In the genomic region with DNA sequence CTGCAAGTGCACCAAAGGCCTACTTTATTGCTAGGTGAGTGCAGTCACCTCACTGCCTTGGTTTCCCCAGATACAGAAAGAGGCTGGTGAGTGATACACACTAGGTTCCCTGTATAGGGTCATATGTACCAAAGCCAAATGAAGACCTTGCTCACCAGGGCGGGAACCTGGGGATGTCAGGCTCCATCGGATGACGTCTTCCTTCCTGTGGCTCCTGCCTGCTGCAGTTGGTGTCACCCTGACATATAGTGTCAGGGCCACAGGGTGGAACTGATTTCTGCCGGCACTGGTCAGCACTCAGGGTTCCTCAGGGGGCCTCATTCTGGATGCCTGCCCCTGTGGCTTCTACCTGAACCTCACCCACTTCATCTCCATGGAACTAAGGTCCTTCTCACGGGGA, we compare ENCODE assay signal across 14 cellular contexts.
"Had no signal": no experiment of that assay in that cellular context is flagged by ENCODE, and none has a peak within 500 bp of the region (broad histone marks: within the 10 kb centered on the region; RNA-seq: fewer than 3 reads in every experiment).

No MANE protein-coding gene starts in this region.

- H3K27me3 Mint-ChIP-seq: activated B cell treated with CpG ODN at 0.5 μM for 24 hours; activated CD4-positive, alpha-beta T cell treated with anti-CD3 and anti-CD28 coated beads, Interleukin-2, amount 10 ng/mL, durations not matched to agents 24 days and 14 days; activated naive CD4-positive, alpha-beta T cell treated with anti-CD3 and anti-CD28 coated beads, Interleukin-2, amount 50 U/mL, for 24 hours; brain; central memory CD8-positive, alpha-beta T cell; naive thymus-derived CD8-positive, alpha-beta T cell; stimulated activated naive CD8-positive, alpha-beta T cell treated with anti-CD3 and anti-CD28 coated beads, Interleukin-15, Interleukin-2, amounts not matched to agents 100 ng/mL and 50 ng/mL, for 24 hours had no signal

- H3K4me1 Mint-ChIP-seq: activated B cell treated with CpG ODN at 0.5 μM for 24 hours, brain had no signal

- H3K27ac Mint-ChIP-seq: activated B cell treated with CpG ODN at 0.5 μM for 24 hours; activated CD4-positive, alpha-beta T cell treated with anti-CD3 and anti-CD28 coated beads, Interleukin-2, amount 10 ng/mL, durations not matched to agents 24 days and 14 days; stimulated activated naive CD8-positive, alpha-beta T cell treated with anti-CD3 and anti-CD28 coated beads, Interleukin-15, Interleukin-2, amounts not matched to agents 100 ng/mL and 50 ng/mL, for 24 hours had no signal

- DNase-seq: activated B cell treated with CpG ODN at 0.5 μM for 24 hours; activated CD4-positive, alpha-beta T cell treated with anti-CD3 and anti-CD28 coated beads, Interleukin-2, amount 10 ng/mL, durations not matched to agents 24 days and 14 days; activated effector memory CD4-positive, alpha-beta T cell treated with Interleukin-2 at 50 U/mL for 16 hours; activated T-cell treated with anti-CD3 and anti-CD28 coated beads for 4 hours; dermis blood vessel endothelial cell; left cardiac atrium; naive thymus-derived CD8-positive, alpha-beta T cell; stimulated activated CD4-positive, alpha-beta T cell treated with anti-CD3 and anti-CD28 coated beads, Interleukin-4, amount 100 ng/mL, for 1 hour; stimulated activated CD8-positive, alpha-beta memory T cell treated with anti-CD3 and anti-CD28 coated beads, Interleukin-4, amount 100 ng/mL, for 48 hours had no signal

- H3K27ac ChIP-seq: SK-N-MC had no signal

- H3K4me3 ChIP-seq: SK-N-MC had no signal

- H3K36me3 Mint-ChIP-seq: activated naive CD4-positive, alpha-beta T cell treated with anti-CD3 and anti-CD28 coated beads, Interleukin-2, amount 50 U/mL, for 24 hours; naive thymus-derived CD8-positive, alpha-beta T cell had no signal

- H3K4me3 Mint-ChIP-seq: activated B cell treated with CpG ODN at 0.5 μM for 24 hours; activated CD4-positive, alpha-beta T cell treated with anti-CD3 and anti-CD28 coated beads, Interleukin-2, amount 10 ng/mL, durations not matched to agents 24 days and 14 days; activated naive CD4-positive, alpha-beta T cell treated with anti-CD3 and anti-CD28 coated beads, Interleukin-2, amount 50 U/mL, for 24 hours; brain; central memory CD8-positive, alpha-beta T cell; naive thymus-derived CD8-positive, alpha-beta T cell; stimulated activated naive CD8-positive, alpha-beta T cell treated with anti-CD3 and anti-CD28 coated beads, Interleukin-15, Interleukin-2, amounts not matched to agents 100 ng/mL and 50 ng/mL, for 24 hours had no signal

- ATAC-seq: naive thymus-derived CD8-positive, alpha-beta T cell had no signal
